In genomic region chr12:45269407-45269741, GRCh38 we compare ENCODE assay signal across 10 cellular contexts. TPM values are rescaled to one million over a fixed set of nuclear protein-coding genes. Genes with fewer than 3 reads are reported as not detected.
DNase-seq lines count a peak whose midpoint lies in the region; ATAC-seq, FAIRE-seq and TF ChIP-seq lines count a peak whose summit lies in the region.
"Had no signal": no experiment of that assay in that cellular context is flagged by ENCODE, and none has a peak within 500 bp of the region (broad histone marks: within the 10 kb centered on the region; RNA-seq: fewer than 3 reads in every experiment).

No MANE protein-coding gene starts in this region.

- peaks cover 3% of the 10 kb centered on the region; the same call in 1 of the 2 replicates for H4K20me1 ChIP-seq in GM12878 (ENCODE audit: control insufficient read depth, insufficient read depth)

- intact Hi-C loops in GM12878 (cut with micrococcal nuclease; ENCODE audit: unreplicated experiment): no loop called here

- peak overlapping the region; percentile 79 for H3K4me3 Mint-ChIP-seq in HFFc6
- H3K4me3 Mint-ChIP-seq: activated CD8-positive, alpha-beta T cell treated with anti-CD3 and anti-CD28 coated beads, Interleukin-2, amount 10 ng/mL, durations not matched to agents 7 days and 5 days had no signal

- H3K36me3 ChIP-seq in GM12878 (ENCODE audit: control insufficient read depth in 2 of 2, insufficient read depth in 2 of 2, low read length in 1 of 2) (peaks cover 0 to under 1% of the 10 kb centered on the region in 2 experiments; a peak in 1 of 4 replicates), liver (ENCODE audit: control insufficient read depth in 4 of 4, insufficient read depth in 3 of 4, low read depth in 1 of 4, low read length in 3 of 4) (no peaks in the 10 kb centered on the region), subcutaneous abdominal adipose tissue (ENCODE audit: control insufficient read depth in 5 of 5, insufficient read depth in 5 of 5, low read length in 5 of 5) (peaks cover 0 to under 1% (median 0%) of the 10 kb centered on the region in 5 donors)
- H3K36me3 ChIP-seq: Peyer's patch had no signal

- 97% methylated on average over 2 of the region's 2 CpGs for WGBS in GM12878 (ENCODE audit: insufficient coverage, insufficient replicate concordance, low lambda C conversion rate, missing lambda C conversion rate)
- 35% methylated on average over 2 of the region's 2 CpGs for WGBS in liver

- TF ChIP-seq POLR2A in GM12878 (IDR thresholded peaks at IDR 0.05; ENCODE audit: low read depth, low read length): no peak

- H3K27ac ChIP-seq in GM12878 (ENCODE audit: control insufficient read depth, insufficient read depth): no peak overlapping the region
- H3K27ac ChIP-seq in liver (ENCODE audit: low read depth in 1 of 2, low read length in 2 of 2): peak overlapping the region in 1 of 2 donors; percentile 66
- H3K27ac ChIP-seq in subcutaneous abdominal adipose tissue (ENCODE audit: low read depth, low read length): peak overlapping the region; percentile 82

- H3K27ac Mint-ChIP-seq in HFFc6: peak overlapping the region; percentile 93
- H3K27ac Mint-ChIP-seq: activated CD8-positive, alpha-beta T cell treated with anti-CD3 and anti-CD28 coated beads, Interleukin-2, amount 10 ng/mL, durations not matched to agents 7 days and 5 days had no signal

- TF ChIP-seq EP300 in GM12878 (IDR thresholded peaks at IDR 0.05; ENCODE audit: borderline replicate concordance in 1 of 2, control insufficient read depth in 1 of 2, low read depth in 2 of 2, low read length in 2 of 2): no peak

- no peak overlapping the region for H3K4me2 ChIP-seq in GM12878 (ENCODE audit: control insufficient read depth, insufficient read depth)

- RAD21 ChIA-PET in GM12878 (lab: Charles Lee; ENCODE audit: unreplicated experiment): interaction anchor here (1.2 to 2.3 kb wide), 3 partner anchors 10 to 275 kb away, joined by 3 to 5 read pairs (median 3); no protein-coding TSS in a partner anchor

- FAIRE-seq in GM12878 (lab: Jason Lieb, UNC): peak; percentile 7

- peaks cover 10% of the 10 kb centered on the region; the same call in 1 of the 2 replicates for H3K36me3 Mint-ChIP-seq in HFFc6 (ENCODE audit: low read depth)

- DNase-seq in HFFc6: no peak
- DNase-seq in GM12878 (ENCODE audit: low read depth, low spot score): no peak
- no peak for DNase-seq in G401 (ENCODE audit: low spot score)
- no peak for DNase-seq in NCI-H774 (lab: John Stamatoyannopoulos, UW)
- DNase-seq in DMS53 treated with DMSO at 0.1 percent for 48 hours (lab: John Stamatoyannopoulos, UW; ENCODE audit: unreplicated experiment): no peak
- DNase-seq: activated CD8-positive, alpha-beta T cell treated with anti-CD3 and anti-CD28 coated beads, Interleukin-2, amount 10 ng/mL, durations not matched to agents 7 days and 5 days; activated gamma-delta T cell treated with Interleukin-2 at 50 U/mL for 16 hours had no signal

- SMC1A ChIA-PET in GM12878 (lab: Charles Lee; ENCODE audit: uncharacterized antibody, unreplicated experiment): interaction anchor here (0.6 to 1.9 kb wide), 9 partner anchors 9 to 149 kb away, joined by 3 to 5 read pairs (median 4); no protein-coding TSS in a partner anchor

- CTCF ChIA-PET in GM12878 (lab: Yijun Ruan, JAX): interaction anchor here (1.1 to 2.3 kb wide), 6 partner anchors 9 to 85 kb away, joined by 3 to 8 read pairs (median 4); no protein-coding TSS in a partner anchor

- H3K4me1 ChIP-seq in GM12878 (ENCODE audit: control insufficient read depth, insufficient read depth, low read length) (peaks cover 8% of the 10 kb centered on the region), liver (ENCODE audit: control insufficient read depth in 4 of 4, insufficient read depth in 4 of 4, low read length in 3 of 4) (peaks cover 3 to 16% (median 13%) of the 10 kb centered on the region in 4 donors), subcutaneous abdominal adipose tissue (ENCODE audit: control insufficient read depth in 5 of 5, insufficient read depth in 5 of 5, low read length in 5 of 5) (peaks cover 7 to 63% (median 52%) of the 10 kb centered on the region in 5 donors)

- H3K9me3 Mint-ChIP-seq in HFFc6: no peaks in the 10 kb centered on the region

- TF ChIP-seq RAD21 in GM12878 (IDR thresholded peaks at IDR 0.05; ENCODE audit: insufficient read depth, low read depth, low read length) (no peak), liver (IDR thresholded peaks at IDR 0.05) (no peak)

- peaks cover 13% of the 10 kb centered on the region for H3K79me2 ChIP-seq in GM12878 (ENCODE audit: control insufficient read depth, insufficient read depth, low read length)

- peaks cover 4% of the 10 kb centered on the region; the same call in 1 of the 2 replicates for H3K27me3 Mint-ChIP-seq in HFFc6 (ENCODE audit: insufficient read depth)

- in situ Hi-C loops in GM12878 (cut with MboI) (no loop called here), G401 (cut with HindIII; ENCODE audit: low sequenced_read_pairs) (no loop called here)

- H2AFZ ChIP-seq in GM12878 (ENCODE audit: control insufficient read depth, low read depth, low read length): no peak overlapping the region

- H3K4me1 Mint-ChIP-seq in HFFc6 (ENCODE audit: low read depth): peaks cover 37% of the 10 kb centered on the region

- H3K9ac ChIP-seq in GM12878 (ENCODE audit: control insufficient read depth, insufficient read depth, low read length): no peak overlapping the region
- no peak overlapping the region for H3K9ac ChIP-seq in liver (ENCODE audit: low read depth in 1 of 2, low read length in 2 of 2)
- H3K9ac ChIP-seq in subcutaneous abdominal adipose tissue (ENCODE audit: low read length in 5 of 5): peak overlapping the region in 1 of 5 donors; percentile 32

- no peak for ATAC-seq in GM12878
- ATAC-seq: activated CD8-positive, alpha-beta T cell treated with anti-CD3 and anti-CD28 coated beads, Interleukin-2, amount 10 ng/mL, durations not matched to agents 7 days and 5 days had no signal

- no peaks in the 10 kb centered on the region for H3K27me3 ChIP-seq in GM12878 (replicated peaks in 1 of 2; ENCODE audit: control insufficient read depth in 2 of 2, insufficient read depth in 2 of 2, low read length in 1 of 2)
- H3K27me3 ChIP-seq in liver (ENCODE audit: control insufficient read depth in 4 of 4, insufficient read depth in 4 of 4, low read length in 3 of 4): no peaks in the 10 kb centered on the region
- no peaks in the 10 kb centered on the region for H3K27me3 ChIP-seq in subcutaneous abdominal adipose tissue (ENCODE audit: control insufficient read depth in 5 of 5, insufficient read depth in 4 of 5, low read length in 5 of 5)
- H3K27me3 ChIP-seq: Peyer's patch had no signal

- H3K9me3 ChIP-seq in GM12878 (replicated peaks; ENCODE audit: control insufficient read depth, insufficient read depth, low read length) (no peaks in the 10 kb centered on the region), liver (ENCODE audit: control insufficient read depth in 4 of 4, low read length in 3 of 4) (no peaks in the 10 kb centered on the region), subcutaneous abdominal adipose tissue (ENCODE audit: control insufficient read depth in 5 of 5, low read length in 5 of 5) (no peaks in the 10 kb centered on the region)
- H3K9me3 ChIP-seq: Peyer's patch had no signal

- no TSS peak for BruUV-seq in GM12878 (replicated peaks; lab: Mats Ljungman, UMichigan)

- TF ChIP-seq CTCF in HFFc6 (IDR thresholded peaks at IDR 0.05): no peak; the same call in 1 of the 2 replicates
- no peak for TF ChIP-seq CTCF in GM12878 (IDR thresholded peaks at IDR 0.05 in 2 of 3, conservative IDR thresholded peaks at IDR 0.05 in 1 of 3; ENCODE audit: control insufficient read depth in 2 of 3, extremely low read depth in 1 of 3, insufficient read depth in 1 of 3, low read depth in 3 of 3, low read length in 3 of 3)
- no peak for TF ChIP-seq CTCF in liver (IDR thresholded peaks at IDR 0.05; ENCODE audit: low read depth, low read length, missing input control)

- POLR2A ChIA-PET in GM12878 (lab: Charles Lee): interaction anchor here (1.0 kb wide), 1 partner anchor 50 kb away, joined by 4 read pairs; no protein-coding TSS in a partner anchor

- H3K4me3 ChIP-seq in GM12878: no peak overlapping the region
- no peak overlapping the region for H3K4me3 ChIP-seq in liver (ENCODE audit: low read depth in 1 of 3, low read length in 3 of 3)
- H3K4me3 ChIP-seq in subcutaneous abdominal adipose tissue (ENCODE audit: low read depth in 1 of 5, low read length in 5 of 5): peak overlapping the region in 2 of 5 donors; percentile 9 to 30
- H3K4me3 ChIP-seq: Peyer's patch had no signal

TF ChIP-seq in GM12878, 131 proteins besides CTCF, POLR2A, EP300 and RAD21 (continues in another document):
- TF ChIP-seq ZNF384 (IDR thresholded peaks at IDR 0.05; ENCODE audit: borderline replicate concordance, low read depth, low read length): no peak

TF ChIP-seq in liver, 16 proteins besides CTCF, POLR2A, EP300 and RAD21:
- TF ChIP-seq FOXA1 (IDR thresholded peaks at IDR 0.05) (peak; percentile 15), RXRA (IDR thresholded peaks at IDR 0.05) (peak in 1 of 2 donors; percentile 27), JUND (IDR thresholded peaks at IDR 0.05) (no peak)

RNA-seq across cellular contexts. Expression of gene ANO6, which starts 53.5 kb away (rescaled TPM):
- 10 to 100 TPM; 44.4 to 58.6 (median 53.3) TPM for total RNA-seq in HFFc6 (2021; fragmentation: NEBNext Ultra II Directional; extraction: Animal tissue kit (Norgen Biotek cat#: 25700))
- 79.6 and 85.6 TPM in 2 replicates for total RNA-seq in GM12878 (2013; cell fraction: nucleolus; rRNA removed)
- 26.9 and 28.5 TPM in 2 replicates for total RNA-seq in GM12878 (2014; rRNA removed)
- 30.3 and 32.3 TPM in 2 replicates for total RNA-seq in GM12878 (2014; rRNA removed; fragmentation: Illumina TruSeq; extraction: Trizol)
- total RNA-seq in GM12878 (2021): 25.3 and 26.8 TPM in 2 replicates
- polyA plus RNA-seq in GM12878 (2011; ENCODE audit: low read depth): 11.7 TPM
- 30.3 and 41.6 TPM in 2 replicates for polyA plus RNA-seq in GM12878 (2011; rRNA removed)
- 16.8 and 21.9 TPM in 2 replicates for polyA plus RNA-seq in GM12878 (2011; cell fraction: cytosol; rRNA removed)
- polyA plus RNA-seq in GM12878 (2011; cell fraction: nucleus; rRNA removed): 18.3 and 20.8 TPM in 2 replicates
- polyA plus RNA-seq in GM12878 (2012): 15.4 and 22.1 TPM in 2 replicates
- 27.6 and 35.8 TPM in 2 replicates for polyA plus RNA-seq in GM12878 (2014; fragmentation: Illumina TruSeq; extraction: Trizol)
- 1 to 10 TPM; 4.6 to 5.6 TPM for polyA plus RNA-seq in GM12878 (2014; fragmentation: Nextera tagmentation; extraction: Ambion mirVana)
- polyA plus RNA-seq in GM12878 (2014; rRNA removed): 14.8 and 18.2 TPM in 2 replicates
- 10 to 100 TPM; 23.4 to 25.2 TPM for polyA plus RNA-seq in GM12878 (2016; fragmentation: Nextera tagmentation; extraction: Ambion mirVana)
- polyA minus RNA-seq in GM12878 (2011; rRNA and poly(A)+ RNA removed): 45.6 and 46.3 TPM in 2 replicates
- 14.7 and 15.4 TPM in 2 replicates for polyA minus RNA-seq in GM12878 (2011; cell fraction: cytosol; rRNA and poly(A)+ RNA removed)
- polyA minus RNA-seq in GM12878 (2011; cell fraction: nucleus; rRNA and poly(A)+ RNA removed): 28.4 and 38.5 TPM in 2 replicates
- 10 to 100 TPM; 36.8 to 52.3 TPM for total RNA-seq in liver
- 10 to 100 TPM; 18.6 to 21.5 TPM for polyA plus RNA-seq in liver
- total RNA-seq in G401 (2014; rRNA removed; shearing (Covaris generic)): 13.2 and 25.8 TPM in 2 replicates
